1 cellular context compared by ENCODE assay signal in genomic region chr16:30901201-30902069, GRCh38.
TF ChIP-seq lines count a peak whose summit lies in the region.

No MANE protein-coding gene starts in this region.

TF ChIP-seq in GM12878, 131 proteins besides CTCF, POLR2A, EP300 and RAD21:
- TF ChIP-seq, protein P1, sequence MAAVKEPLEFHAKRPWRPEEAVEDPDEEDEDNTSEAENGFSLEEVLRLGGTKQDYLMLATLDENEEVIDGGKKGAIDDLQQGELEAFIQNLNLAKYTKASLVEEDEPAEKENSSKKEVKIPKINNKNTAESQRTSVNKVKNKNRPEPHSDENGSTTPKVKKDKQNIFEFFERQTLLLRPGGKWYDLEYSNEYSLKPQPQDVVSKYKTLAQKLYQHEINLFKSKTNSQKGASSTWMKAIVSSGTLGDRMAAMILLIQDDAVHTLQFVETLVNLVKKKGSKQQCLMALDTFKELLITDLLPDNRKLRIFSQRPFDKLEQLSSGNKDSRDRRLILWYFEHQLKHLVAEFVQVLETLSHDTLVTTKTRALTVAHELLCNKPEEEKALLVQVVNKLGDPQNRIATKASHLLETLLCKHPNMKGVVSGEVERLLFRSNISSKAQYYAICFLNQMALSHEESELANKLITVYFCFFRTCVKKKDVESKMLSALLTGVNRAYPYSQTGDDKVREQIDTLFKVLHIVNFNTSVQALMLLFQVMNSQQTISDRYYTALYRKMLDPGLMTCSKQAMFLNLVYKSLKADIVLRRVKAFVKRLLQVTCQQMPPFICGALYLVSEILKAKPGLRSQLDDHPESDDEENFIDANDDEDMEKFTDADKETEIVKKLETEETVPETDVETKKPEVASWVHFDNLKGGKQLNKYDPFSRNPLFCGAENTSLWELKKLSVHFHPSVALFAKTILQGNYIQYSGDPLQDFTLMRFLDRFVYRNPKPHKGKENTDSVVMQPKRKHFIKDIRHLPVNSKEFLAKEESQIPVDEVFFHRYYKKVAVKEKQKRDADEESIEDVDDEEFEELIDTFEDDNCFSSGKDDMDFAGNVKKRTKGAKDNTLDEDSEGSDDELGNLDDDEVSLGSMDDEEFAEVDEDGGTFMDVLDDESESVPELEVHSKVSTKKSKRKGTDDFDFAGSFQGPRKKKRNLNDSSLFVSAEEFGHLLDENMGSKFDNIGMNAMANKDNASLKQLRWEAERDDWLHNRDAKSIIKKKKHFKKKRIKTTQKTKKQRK (IDR thresholded peaks at IDR 0.05; ENCODE audit: low read depth, low read length): no peak
- TF ChIP-seq SP1 (IDR thresholded peaks at IDR 0.05; ENCODE audit: low read depth, low read length): no peak
- TF ChIP-seq SREBF1 (IDR thresholded peaks at IDR 0.05; ENCODE audit: low read length): no peak
- 0 out of 2 replicates have a peak, but pooled peaks have one; percentile 18 for TF ChIP-seq ZBTB33 (IDR thresholded peaks at IDR 0.05)
- 0 out of 2 replicates have a peak, but pooled peaks have one; percentile 7 for TF ChIP-seq RUNX3 (IDR thresholded peaks at IDR 0.05; ENCODE audit: low read length)
- TF ChIP-seq PAX5 (IDR thresholded peaks at IDR 0.05; ENCODE audit: borderline replicate concordance, low read depth, low read length): no peak
- no peak for TF ChIP-seq BHLHE40 (IDR thresholded peaks at IDR 0.05; ENCODE audit: borderline replicate concordance in 1 of 2, low read depth in 2 of 2, low read length in 1 of 2)
- TF ChIP-seq ZNF384 (IDR thresholded peaks at IDR 0.05; ENCODE audit: borderline replicate concordance, low read depth, low read length): 0 out of 2 replicates have a peak, but pooled peaks have one; percentile 22
- no peak for TF ChIP-seq BRCA1 (IDR thresholded peaks at IDR 0.05; ENCODE audit: low read depth, low read length)
- no peak for TF ChIP-seq IRF4 (IDR thresholded peaks at IDR 0.05; ENCODE audit: low read depth, low read length)
- TF ChIP-seq SUZ12 (IDR thresholded peaks at IDR 0.05; ENCODE audit: unreplicated experiment): no peak
- no peak for TF ChIP-seq MEF2A (IDR thresholded peaks at IDR 0.05; ENCODE audit: insufficient read depth, low read depth, low read length)
- no peak for TF ChIP-seq ZSCAN29 (IDR thresholded peaks at IDR 0.05)
- TF ChIP-seq NR2C2 (IDR thresholded peaks at IDR 0.05; ENCODE audit: borderline replicate concordance, control insufficient read depth, insufficient read length, low read depth): no peak
- TF ChIP-seq KDM1A (IDR thresholded peaks at IDR 0.05; ENCODE audit: borderline replicate concordance): no peak
- TF ChIP-seq IKZF1 (conservative IDR thresholded peaks at IDR 0.05): no peak
- no peak for TF ChIP-seq RB1 (IDR thresholded peaks at IDR 0.05; ENCODE audit: borderline replicate concordance)
- TF ChIP-seq JUNB (IDR thresholded peaks at IDR 0.05): no peak
- TF ChIP-seq IKZF2 (IDR thresholded peaks at IDR 0.05): no peak
- TF ChIP-seq MXI1 (IDR thresholded peaks at IDR 0.05; ENCODE audit: low read depth, low read length): 0 out of 2 replicates have a peak, but pooled peaks have one; percentile 21
- TF ChIP-seq, protein P2, sequence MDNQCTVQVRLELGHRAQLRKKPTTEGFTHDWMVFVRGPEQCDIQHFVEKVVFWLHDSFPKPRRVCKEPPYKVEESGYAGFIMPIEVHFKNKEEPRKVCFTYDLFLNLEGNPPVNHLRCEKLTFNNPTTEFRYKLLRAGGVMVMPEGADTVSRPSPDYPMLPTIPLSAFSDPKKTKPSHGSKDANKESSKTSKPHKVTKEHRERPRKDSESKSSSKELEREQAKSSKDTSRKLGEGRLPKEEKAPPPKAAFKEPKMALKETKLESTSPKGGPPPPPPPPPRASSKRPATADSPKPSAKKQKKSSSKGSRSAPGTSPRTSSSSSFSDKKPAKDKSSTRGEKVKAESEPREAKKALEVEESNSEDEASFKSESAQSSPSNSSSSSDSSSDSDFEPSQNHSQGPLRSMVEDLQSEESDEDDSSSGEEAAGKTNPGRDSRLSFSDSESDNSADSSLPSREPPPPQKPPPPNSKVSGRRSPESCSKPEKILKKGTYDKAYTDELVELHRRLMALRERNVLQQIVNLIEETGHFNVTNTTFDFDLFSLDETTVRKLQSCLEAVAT (IDR thresholded peaks at IDR 0.05): peak; percentile 74; the same call in 1 of the 2 replicates
- TF ChIP-seq NFYA (IDR thresholded peaks at IDR 0.05; ENCODE audit: borderline replicate concordance, low read depth, low read length): no peak
